1 cellular context compared by ENCODE assay signal in genomic region chr22:40308999-40309578, GRCh38.
TF ChIP-seq lines count a peak whose summit lies in the region.

No MANE protein-coding gene starts in this region.

TF ChIP-seq in SK-N-SH treated with all-trans-retinoic acid at 6 μM for 48 hours, 23 proteins besides CTCF, POLR2A, EP300 and RAD21 (continued from another document):
- no peak for TF ChIP-seq PATZ1 (CRISPR knock-in tag; IDR thresholded peaks at IDR 0.05; ENCODE audit: borderline replicate concordance)
- no peak for TF ChIP-seq CSDC2 (CRISPR knock-in tag; IDR thresholded peaks at IDR 0.05)
- no peak for TF ChIP-seq CSRNP3 (CRISPR knock-in tag; IDR thresholded peaks at IDR 0.05)
- TF ChIP-seq ZFP3 (CRISPR knock-in tag; IDR thresholded peaks at IDR 0.05) = no peak
- no peak for TF ChIP-seq ZNF8 (CRISPR knock-in tag; IDR thresholded peaks at IDR 0.05)
